8 cellular contexts compared by ENCODE assay signal in genomic region chr4:11427201-11427996, GRCh38. TPM values are rescaled to one million over a fixed set of nuclear protein-coding genes. Genes with fewer than 3 reads are reported as not detected.
DNase-seq lines count a peak whose midpoint lies in the region; ATAC-seq and TF ChIP-seq lines count a peak whose summit lies in the region.

No MANE protein-coding gene starts in this region.

- peaks cover 16% of the 10 kb centered on the region for H3K4me1 ChIP-seq in CD4-positive, alpha-beta memory T cell (ENCODE audit: insufficient read depth, low read length)
- H3K4me1 ChIP-seq in RWPE2 (ENCODE audit: insufficient read depth, poor library complexity, severe bottlenecking), result peaks cover 7% of the 10 kb centered on the region

- H3K4me1 Mint-ChIP-seq in CD4-positive, alpha-beta memory T cell, result peaks cover 7 to 17% (median 10%) of the 10 kb centered on the region in 4 donors

- H3K36me3 Mint-ChIP-seq in CD4-positive, alpha-beta memory T cell, result no peaks in the 10 kb centered on the region

- H3K9me3 ChIP-seq in CD4-positive, alpha-beta memory T cell (ENCODE audit: control insufficient read depth in 1 of 2, low read length in 2 of 2), result no peaks in the 10 kb centered on the region
- no peaks in the 10 kb centered on the region for H3K9me3 ChIP-seq in RWPE2 (ENCODE audit: severe bottlenecking)

- no peaks in the 10 kb centered on the region for H3K9me3 Mint-ChIP-seq in CD4-positive, alpha-beta memory T cell

- no peak overlapping the region for H3K27ac ChIP-seq in CD4-positive, alpha-beta memory T cell (ENCODE audit: low read depth, low read length)
- no peak overlapping the region for H3K27ac ChIP-seq in RWPE2 (ENCODE audit: poor library complexity, severe bottlenecking)

- no peak for DNase-seq in CD4-positive, alpha-beta memory T cell
- DNase-seq in RWPE2 (ENCODE audit: low spot score), result no peak
- peak; percentile 24 for DNase-seq in fibroblast of the aortic adventitia (ENCODE audit: low read depth)
- peak; percentile 34 for DNase-seq in occipital lobe (lab: John Stamatoyannopoulos, UW)
- no peak for DNase-seq in HCEC 1CT
- DNase-seq in stimulated activated CD4-positive, alpha-beta T cell treated with anti-CD3 and anti-CD28 coated beads, Interleukin-1b, Interleukin-23, amount 100 ng/mL, for 48 hours, result no peak

- no peak overlapping the region for H3K27ac Mint-ChIP-seq in CD4-positive, alpha-beta memory T cell

- no peaks in the 10 kb centered on the region for H3K36me3 ChIP-seq in CD4-positive, alpha-beta memory T cell (ENCODE audit: insufficient read depth, low read length)
- H3K36me3 ChIP-seq in RWPE2 (ENCODE audit: low read depth), result no peaks in the 10 kb centered on the region

- H3K27me3 ChIP-seq in CD4-positive, alpha-beta memory T cell (ENCODE audit: insufficient read depth, low read length), result peaks cover 9% of the 10 kb centered on the region
- peaks cover 3% of the 10 kb centered on the region for H3K27me3 ChIP-seq in RWPE2 (ENCODE audit: insufficient read depth, poor library complexity, severe bottlenecking)

- ATAC-seq in RWPE2 (ENCODE audit: low read depth) (0 out of 3 replicates have a peak, but pooled peaks have one; percentile 1), HG03280 (IDR thresholded peaks at IDR 0.05; ENCODE audit: unreplicated experiment) (no peak), GM21390 (IDR thresholded peaks at IDR 0.05; ENCODE audit: unreplicated experiment) (no peak)

- CTCF ChIA-PET in CD4-positive, alpha-beta memory T cell (lab: Charles Lee; ENCODE audit: partially characterized antibody), result interaction anchor here (1.0 kb wide), 1 partner anchor 846 kb away, joined by 5 read pairs; no protein-coding TSS in a partner anchor

- TF ChIP-seq CTCF in RWPE2 (IDR thresholded peaks at IDR 0.05; ENCODE audit: poor library complexity, severe bottlenecking) (no peak), fibroblast of the aortic adventitia (IDR thresholded peaks at IDR 0.05; ENCODE audit: insufficient read depth, low read length) (no peak)

- POLR2A ChIA-PET in CD4-positive, alpha-beta memory T cell (lab: Charles Lee; ENCODE audit: partially characterized antibody), result no interaction called here

- peak overlapping the region; percentile 18 to 79 (median 71) for H3K4me3 Mint-ChIP-seq in CD4-positive, alpha-beta memory T cell

- intact Hi-C loops in CD4-positive, alpha-beta memory T cell (cut with micrococcal nuclease), result no loop called here

- H3K27me3 Mint-ChIP-seq in CD4-positive, alpha-beta memory T cell, result peaks cover 13 to 15% of the 10 kb centered on the region in 2 donors

- H3K4me3 ChIP-seq in CD4-positive, alpha-beta memory T cell (ENCODE audit: low read length in 2 of 2), result no peak overlapping the region
- H3K4me3 ChIP-seq in RWPE2 (ENCODE audit: severe bottlenecking) (peak overlapping the region; percentile 50), fibroblast of the aortic adventitia (ENCODE audit: low read depth, low read length) (peak overlapping the region; percentile 67)

RNA-seq across cellular contexts. Expression of gene HS3ST1, which starts 1.3 kb away (rescaled TPM):
- total RNA-seq in CD4-positive, alpha-beta memory T cell, result under 1 TPM; 0.03 to 0.06 TPM
- polyA plus RNA-seq in CD4-positive, alpha-beta memory T cell, result not detected
- total RNA-seq in fibroblast of the aortic adventitia (ENCODE audit: low replicate concordance) (2.5 and 6.8 TPM in 2 replicates), occipital lobe (15.0 TPM)

Comparison
In these comparisons a context has a peak if more than half of its experiments do, and no peak if none do; other contexts are left out.
1. DNase-seq: peak in fibroblast of the aortic adventitia (single experiment) and occipital lobe (single experiment); none in CD4-positive, alpha-beta memory T cell (0 of 5), RWPE2 (single experiment), HCEC 1CT (single experiment) and stimulated activated CD4-positive, alpha-beta T cell treated with anti-CD3 and anti-CD28 coated beads, Interleukin-1b, Interleukin-23, amount 100 ng/mL, for 48 hours (single experiment).
2. H3K4me3 ChIP-seq: peak in RWPE2 (single experiment) and fibroblast of the aortic adventitia (single experiment); none in CD4-positive, alpha-beta memory T cell (0 of 2).